ENCODE assay signal across 17 cellular contexts in the genomic region with DNA sequence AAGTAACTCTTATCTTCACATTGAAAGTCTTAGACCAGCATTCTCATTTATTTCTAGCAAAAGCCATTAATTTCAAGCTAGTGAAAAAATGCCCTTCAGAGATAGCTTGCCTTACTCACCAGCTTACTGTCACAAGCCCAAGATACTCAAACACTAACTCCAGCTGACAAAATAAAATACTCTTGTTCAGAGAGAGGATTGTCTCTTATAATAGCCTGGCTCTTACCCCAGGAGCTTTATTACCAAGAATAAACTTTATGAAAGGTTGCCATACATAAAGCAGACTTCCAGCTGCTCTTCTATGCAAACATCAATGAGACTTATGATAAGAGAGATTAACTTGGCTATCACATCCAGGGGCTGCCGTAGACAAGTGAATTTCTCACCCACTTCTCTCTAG. TPM values are rescaled to one million over a fixed set of nuclear protein-coding genes. Genes with fewer than 3 reads are reported as not detected.
A peak's percentile ranks its signal among the peaks of the same experiment; 100 is the strongest.
DNase-seq lines count a peak whose midpoint lies in the region; ATAC-seq and TF ChIP-seq lines count a peak whose summit lies in the region.
"Had no signal": no experiment of that assay in that cellular context is flagged by ENCODE, and none has a peak within 500 bp of the region (broad histone marks: within the 10 kb centered on the region; RNA-seq: fewer than 3 reads in every experiment).

No MANE protein-coding gene starts in this region.

- no peak overlapping the region for H2AFZ ChIP-seq in IMR-90 (replicated peaks; ENCODE audit: low read length, poor library complexity)

- no peak overlapping the region for H2AK5ac ChIP-seq in IMR-90 (ENCODE audit: low read depth, low read length)

- no peak overlapping the region for H4K5ac ChIP-seq in IMR-90 (ENCODE audit: low read depth, low read length)

- TF ChIP-seq POLR2A in IMR-90 (IDR thresholded peaks at IDR 0.05; ENCODE audit: low read depth, low read length): no peak

- H2BK5ac ChIP-seq in IMR-90 (ENCODE audit: low read depth, low read length, poor library complexity, severe bottlenecking): no peak overlapping the region

- BruUV-seq in IMR-90 (replicated peaks; lab: Mats Ljungman, UMichigan): no TSS peak

- H3K27me3 Mint-ChIP-seq in chondrocyte (ENCODE audit: low read depth): no peaks in the 10 kb centered on the region
- H3K27me3 Mint-ChIP-seq in mesothelial cell of epicardium (ENCODE audit: low read depth): no peaks in the 10 kb centered on the region
- H3K27me3 Mint-ChIP-seq: B cell; dendritic cell treated with granulocyte-macrophage colony-stimulating factor and Interleukin-4, amounts not matched to agents 40 ng/mL and 50 ng/mL, for 4 days had no signal

- H3K36me3 ChIP-seq in IMR-90 (ENCODE audit: control insufficient read depth, insufficient read depth, low read length): no peaks in the 10 kb centered on the region
- H3K36me3 ChIP-seq: Peyer's patch, prostate gland had no signal

- H2BK20ac ChIP-seq in IMR-90 (ENCODE audit: low read depth, low read length): no peak overlapping the region

- H3K79me1 ChIP-seq in IMR-90 (ENCODE audit: low read depth in 1 of 2, low read length in 2 of 2): peaks cover 6 to 11% of the 10 kb centered on the region in 2 experiments; a peak in 2 of 4 replicates

- 0 out of 2 replicates have a peak, but pooled peaks cover 3% of the 10 kb centered on the region for H3K9me1 ChIP-seq in IMR-90 (ENCODE audit: insufficient read depth, low read length)

- peaks cover 22% of the 10 kb centered on the region for H3K4me1 Mint-ChIP-seq in chondrocyte (ENCODE audit: low read depth)
- peaks cover 33% of the 10 kb centered on the region for H3K4me1 Mint-ChIP-seq in mesothelial cell of epicardium
- H3K4me1 Mint-ChIP-seq: B cell had no signal

- H3K9me3 Mint-ChIP-seq in chondrocyte (ENCODE audit: low read depth): no peaks in the 10 kb centered on the region
- H3K9me3 Mint-ChIP-seq in mesothelial cell of epicardium: no peaks in the 10 kb centered on the region
- H3K9me3 Mint-ChIP-seq: activated naive CD4-positive, alpha-beta T cell treated with anti-CD3 and anti-CD28 coated beads, Interleukin-2, amount 50 U/mL, for 72 hours; dendritic cell treated with granulocyte-macrophage colony-stimulating factor and Interleukin-4, amounts not matched to agents 40 ng/mL and 50 ng/mL, for 4 days had no signal

- no peak overlapping the region for H3K56ac ChIP-seq in IMR-90 (ENCODE audit: extremely low read depth, insufficient read depth, low read length)

- H4K20me1 ChIP-seq in IMR-90 (ENCODE audit: insufficient read depth, low read length): no peaks in the 10 kb centered on the region

- TF ChIP-seq CTCF in IMR-90 (conservative IDR thresholded peaks at IDR 0.05; ENCODE audit: low read depth, low read length): no peak
- no peak for TF ChIP-seq CTCF in chondrocyte (IDR thresholded peaks at IDR 0.05)
- TF ChIP-seq CTCF in mesothelial cell of epicardium (IDR thresholded peaks at IDR 0.05; ENCODE audit: unreplicated experiment): no peak

- H2AK9ac ChIP-seq in IMR-90 (replicated peaks; ENCODE audit: low read depth, low read length, poor library complexity): no peak overlapping the region

- H3K23ac ChIP-seq in IMR-90 (ENCODE audit: low read depth, low read length): no peak overlapping the region

- peak; percentile 31 for DNase-seq in IMR-90
- DNase-seq in NCI-H345 treated with DMSO at 0.1 percent for 48 hours (lab: John Stamatoyannopoulos, UW; ENCODE audit: unreplicated experiment): peak; percentile 30
- no peak for DNase-seq in chondrocyte (ENCODE audit: low spot score)
- no peak for DNase-seq in mesothelial cell of epicardium (ENCODE audit: low spot score in 2 of 2, unreplicated experiment in 2 of 2)
- DNase-seq in HT-29 (ENCODE audit: low spot score): no peak
- DNase-seq in NCI-H187 (lab: John Stamatoyannopoulos, UW): no peak
- no peak for DNase-seq in NCI-H1436 treated with DMSO at 0.1 percent for 48 hours (lab: John Stamatoyannopoulos, UW)
- DNase-seq: body of pancreas; KBM-7; NCI-H1105; NCI-H226; Peyer's patch; stimulated activated CD4-positive, alpha-beta T cell treated with anti-CD3 and anti-CD28 coated beads, Interleukin-12 subunit alpha, Interleukin-12 subunit beta, amount 100 ng/mL, for 4 hours had no signal

- H3K36me3 Mint-ChIP-seq in chondrocyte (ENCODE audit: low read depth) (no peaks in the 10 kb centered on the region), mesothelial cell of epicardium (peaks cover 5% of the 10 kb centered on the region)
- H3K36me3 Mint-ChIP-seq: activated naive CD4-positive, alpha-beta T cell treated with anti-CD3 and anti-CD28 coated beads, Interleukin-2, amount 50 U/mL, for 72 hours had no signal

- H3K4me2 ChIP-seq in IMR-90 (ENCODE audit: low read depth, low read length): no peak overlapping the region

- H3K4me1 ChIP-seq in IMR-90 (ENCODE audit: control insufficient read depth, insufficient read depth, low read length): peaks cover 3% of the 10 kb centered on the region; the same call in 1 of the 2 replicates
- H3K4me1 ChIP-seq: body of pancreas, prostate gland had no signal

- H2BK120ac ChIP-seq in IMR-90 (ENCODE audit: low read depth, low read length): no peak overlapping the region

- dilution Hi-C loops in IMR-90 (cut with HindIII; ENCODE audit: low sequenced_read_pairs, unreplicated experiment): loop anchor here (10.0 kb wide), 1 partner anchor 654 kb away; a partner anchor contains a TSS

- POLR2A ChIA-PET in IMR-90 (lab: Charles Lee; ENCODE audit: unreplicated experiment): no interaction called here

- in situ Hi-C loops in IMR-90 (cut with MboI; ENCODE audit: low sequenced_read_pairs): loop anchor here (25.0 kb wide), 1 partner anchor 662 kb away; a partner anchor contains a TSS

- ATAC-seq in IMR-90 (ENCODE audit: low read depth): peak; percentile 54
- ATAC-seq: activated naive CD4-positive, alpha-beta T cell treated with anti-CD3 and anti-CD28 coated beads, Interleukin-2, amount 50 U/mL, for 72 hours; body of pancreas had no signal

- intact Hi-C loops in IMR-90 (cut with micrococcal nuclease): no loop called here

- no peak overlapping the region for H3K9ac ChIP-seq in IMR-90 (ENCODE audit: low read depth, low read length)

- no peak overlapping the region for H3K4ac ChIP-seq in IMR-90 (ENCODE audit: low read depth, low read length)

- no peak overlapping the region for H4K91ac ChIP-seq in IMR-90 (ENCODE audit: insufficient read depth, low read depth, low read length)

- H3K27ac ChIP-seq in IMR-90 (ENCODE audit: insufficient read depth, low read length): no peak overlapping the region
- H3K27ac ChIP-seq: body of pancreas, Peyer's patch, prostate gland had no signal

- WGBS in IMR-90 (ENCODE audit: extremely low coverage in 2 of 2, insufficient read length in 1 of 2), 2 experiments: no CpG with 5 or more reads among the region's 1 CpG

- H3K27me3 ChIP-seq in IMR-90 (ENCODE audit: control insufficient read depth, insufficient read depth, low read length): no peaks in the 10 kb centered on the region
- H3K27me3 ChIP-seq: body of pancreas, Peyer's patch had no signal

- H2BK15ac ChIP-seq in IMR-90 (ENCODE audit: low read depth, low read length): no peak overlapping the region

- H3K27ac Mint-ChIP-seq in chondrocyte (ENCODE audit: unreplicated experiment) (peak overlapping the region; percentile 8), mesothelial cell of epicardium (peak overlapping the region; percentile 74)
- H3K27ac Mint-ChIP-seq: activated naive CD4-positive, alpha-beta T cell treated with anti-CD3 and anti-CD28 coated beads, Interleukin-2, amount 50 U/mL, for 72 hours; B cell; dendritic cell treated with granulocyte-macrophage colony-stimulating factor and Interleukin-4, amounts not matched to agents 40 ng/mL and 50 ng/mL, for 4 days had no signal

- no peak for TF ChIP-seq RAD21 in IMR-90 (IDR thresholded peaks at IDR 0.05; ENCODE audit: low read length)

- H3K4me3 Mint-ChIP-seq in chondrocyte (ENCODE audit: unreplicated experiment) (no peak overlapping the region), mesothelial cell of epicardium (no peak overlapping the region)
- H3K4me3 Mint-ChIP-seq: B cell; dendritic cell treated with granulocyte-macrophage colony-stimulating factor and Interleukin-4, amounts not matched to agents 40 ng/mL and 50 ng/mL, for 4 days had no signal

- no peak overlapping the region for H3K18ac ChIP-seq in IMR-90 (ENCODE audit: low read depth, low read length)

- no peaks in the 10 kb centered on the region for H3K9me3 ChIP-seq in IMR-90 (ENCODE audit: control insufficient read depth, insufficient read depth, low read length)
- H3K9me3 ChIP-seq: body of pancreas, Peyer's patch, prostate gland had no signal

- CTCF ChIA-PET in IMR-90 (lab: Yijun Ruan, JAX): interaction anchor here (1.3 kb wide), 1 partner anchor 20 kb away, joined by 9 read pairs; no protein-coding TSS in a partner anchor

- H3K4me3 ChIP-seq in IMR-90 (ENCODE audit: insufficient read depth, low read depth, low read length): no peak overlapping the region
- H3K4me3 ChIP-seq: body of pancreas, Peyer's patch, prostate gland had no signal

- no peak overlapping the region for H4K8ac ChIP-seq in IMR-90 (ENCODE audit: low read depth in 2 of 2, low read length in 2 of 2)

- no peak overlapping the region for H3K14ac ChIP-seq in IMR-90 (replicated peaks; ENCODE audit: low read depth, low read length)

TF ChIP-seq in IMR-90, 13 proteins besides CTCF, POLR2A, EP300 and RAD21 (continues in another document):
- TF ChIP-seq FOS (IDR thresholded peaks at IDR 0.05; ENCODE audit: low read depth, low read length) (no peak), NFE2L2 (IDR thresholded peaks at IDR 0.05; ENCODE audit: low read depth, low read length) (no peak), CEBPB (IDR thresholded peaks at IDR 0.05; ENCODE audit: low read depth, low read length) (no peak), MXI1 (IDR thresholded peaks at IDR 0.05; ENCODE audit: borderline replicate concordance, low read depth, low read length) (no peak), RFX5 (IDR thresholded peaks at IDR 0.05; ENCODE audit: low read depth, low read length) (no peak), CHD1 (IDR thresholded peaks at IDR 0.05; ENCODE audit: low read depth, low read length) (no peak), MAZ (IDR thresholded peaks at IDR 0.05; ENCODE audit: borderline replicate concordance, low read depth, low read length) (no peak), MAFK (IDR thresholded peaks at IDR 0.05; ENCODE audit: low read depth, low read length) (no peak)

RNA-seq across cellular contexts. Expression of a gene that starts 53.6 kb away (rescaled TPM):
- total RNA-seq in IMR-90 (2012; rRNA removed) (21.1 and 25.3 TPM in 2 replicates), chondrocyte (10.9 to 16.6 TPM (median 11.5 TPM) in 3 replicates), mesothelial cell of epicardium (21.6 to 24.7 TPM (median 22.7 TPM) in 3 replicates)
- 3.8 and 5.0 TPM in 2 replicates for polyA plus RNA-seq in IMR-90 (2012; rRNA removed)
- polyA plus RNA-seq in IMR-90 (2012; cell fraction: cytosol; rRNA removed): 0.67 and 0.95 TPM in 2 replicates
- 1.1 and 10.1 TPM in 2 replicates for polyA plus RNA-seq in IMR-90 (2012; cell fraction: nucleus; rRNA removed; ENCODE audit: low replicate concordance)
- total RNA-seq in HT-29 (2014; rRNA removed; shearing (Covaris generic)): 38.6 and 57.4 TPM in 2 replicates

Comparison
In these comparisons a context has a peak if more than half of its experiments do, and no peak if none do; other contexts are left out.
1. DNase-seq: peak in IMR-90 (single experiment) and NCI-H345 treated with DMSO at 0.1 percent for 48 hours (single experiment); none in chondrocyte (single experiment), mesothelial cell of epicardium (0 of 2), HT-29 (single experiment), NCI-H187 (0 of 2) and NCI-H1436 treated with DMSO at 0.1 percent for 48 hours (single experiment).